Comparison of ENCODE assay signal across 13 cellular contexts in genomic region chr17:34241062-34241461, GRCh38. TPM values are rescaled to one million over a fixed set of nuclear protein-coding genes. Genes with fewer than 3 reads are reported as not detected.
DNase-seq lines count a peak whose midpoint lies in the region; TF ChIP-seq lines count a peak whose summit lies in the region.
"Had no signal": no experiment of that assay in that cellular context is flagged by ENCODE, and none has a peak within 500 bp of the region (broad histone marks: within the 10 kb centered on the region; RNA-seq: fewer than 3 reads in every experiment).

No MANE protein-coding gene starts in this region.

- H3K36me3 ChIP-seq in esophagus squamous epithelium (no peaks in the 10 kb centered on the region), mesendoderm (ENCODE audit: control insufficient read depth, insufficient read depth, low read length) (no peaks in the 10 kb centered on the region), transverse colon (no peaks in the 10 kb centered on the region)

- 6 to 16% methylated on average over 2 to 4 of the region's 4 CpGs for WGBS in esophagus squamous epithelium, 2 donors
- no CpG with 5 or more reads among the region's 4 CpGs for WGBS in mesendoderm (ENCODE audit: extremely low coverage, insufficient coverage, low lambda C conversion rate)
- WGBS in transverse colon (ENCODE audit: low coverage in 1 of 2), 2 donors, result 12 to 25% methylated on average over 3 to 4 of the region's 4 CpGs

- H3K4me3 ChIP-seq in NB4 (ENCODE audit: low read depth, low read length), result no peak overlapping the region
- H3K4me3 ChIP-seq in esophagus squamous epithelium, result no peak overlapping the region
- H3K4me3 ChIP-seq in mesendoderm (ENCODE audit: low read length), result no peak overlapping the region
- no peak overlapping the region for H3K4me3 ChIP-seq in transverse colon

- H3K27me3 ChIP-seq in esophagus squamous epithelium (peaks cover 0 to 1% (median 0%) of the 10 kb centered on the region in 4 donors), mesendoderm (ENCODE audit: insufficient read depth, low read length, poor library complexity) (no peaks in the 10 kb centered on the region), transverse colon (no peaks in the 10 kb centered on the region)

- no peak overlapping the region for H2BK5ac ChIP-seq in mesendoderm (ENCODE audit: low read length)

- no peaks in the 10 kb centered on the region for H3K79me1 ChIP-seq in mesendoderm (ENCODE audit: low read length)

- no peak overlapping the region for H3K23ac ChIP-seq in mesendoderm (ENCODE audit: low read length)

- no peak for TF ChIP-seq EP300 in transverse colon (IDR thresholded peaks at IDR 0.05; ENCODE audit: low read depth)

- H3K9ac ChIP-seq in mesendoderm (ENCODE audit: low read length), result no peak overlapping the region

- H3K27ac ChIP-seq in esophagus squamous epithelium, result peak overlapping the region in 3 of 4 donors; percentile 0 to 61 (median 49)
- no peak overlapping the region for H3K27ac ChIP-seq in mesendoderm (ENCODE audit: low read depth, low read length)
- H3K27ac ChIP-seq in transverse colon, result peak overlapping the region; percentile 1 to 42 (median 22)

- H3K4me2 ChIP-seq in mesendoderm (ENCODE audit: low read length), result no peak overlapping the region

- H4K5ac ChIP-seq in mesendoderm (ENCODE audit: low read length), result no peak overlapping the region

- no peak overlapping the region for H4K8ac ChIP-seq in mesendoderm (ENCODE audit: low read depth, low read length)

- H3K18ac ChIP-seq in mesendoderm (ENCODE audit: low read length), result no peak overlapping the region

- in situ Hi-C loops in transverse colon (cut with MboI; ENCODE audit: low pct_ligation_motif_present in 1 of 4, low pct_unique_long_range_greater_than_20kb in 1 of 4, low sequenced_read_pairs in 3 of 4), result no loop called here

- H3K4ac ChIP-seq in mesendoderm (ENCODE audit: low read depth, low read length), result no peak overlapping the region

- DNase-seq in NB4 (ENCODE audit: low read depth) (peak; percentile 60), esophagus squamous epithelium (lab: John Stamatoyannopoulos, UW) (no peak), mesendoderm (no peak), transverse colon (peak; percentile 33), NCI-H82 treated with DMSO at 0.1 percent for 48 hours (lab: John Stamatoyannopoulos, UW; ENCODE audit: unreplicated experiment) (no peak), NCI-H2171 (lab: John Stamatoyannopoulos, UW) (no peak)
- DNase-seq in activated naive CD4-positive, alpha-beta T cell (lab: John Stamatoyannopoulos, UW), result no peak
- DNase-seq: activated CD8-positive, alpha-beta memory T cell treated with anti-CD3 and anti-CD28 coated beads, Interleukin-2, amount 10 ng/mL, durations not matched to agents 7 days and 5 days; activated naive CD8-positive, alpha-beta T cell treated with anti-CD3 and anti-CD28 coated beads, Interleukin-2, amount 10 ng/mL, durations not matched to agents 7 days and 5 days; mesenchymal stem cell; NCI-H2227 treated with DMSO at 0.1 percent for 48 hours had no signal

- TF ChIP-seq CTCF in NB4 (IDR thresholded peaks at IDR 0.05; ENCODE audit: low read depth, low read length) (no peak), esophagus squamous epithelium (IDR thresholded peaks at IDR 0.05) (no peak), transverse colon (IDR thresholded peaks at IDR 0.05) (no peak)

- H3K79me2 ChIP-seq in mesendoderm (ENCODE audit: control insufficient read depth, insufficient read depth, low read length), result no peaks in the 10 kb centered on the region

- intact Hi-C loops in esophagus squamous epithelium (cut with DNase I) (no loop called here), transverse colon (cut with DNase I; ENCODE audit: low total_unique reads) (no loop called here)

- H3K56ac ChIP-seq in mesendoderm (ENCODE audit: low read length), result peak overlapping the region; percentile 38

- peak overlapping the region; percentile 28 for H2AK5ac ChIP-seq in mesendoderm (ENCODE audit: low read length)

- no peak overlapping the region for H2BK15ac ChIP-seq in mesendoderm (replicated peaks; ENCODE audit: low read depth)

- no peak for TF ChIP-seq POLR2A in NB4 (IDR thresholded peaks at IDR 0.05; ENCODE audit: extremely low read depth, insufficient read length)
- no peak for TF ChIP-seq POLR2A in esophagus squamous epithelium (IDR thresholded peaks at IDR 0.05)
- no peak for TF ChIP-seq POLR2A in transverse colon (IDR thresholded peaks at IDR 0.05)

- no peaks in the 10 kb centered on the region for H3K9me3 ChIP-seq in esophagus squamous epithelium
- no peaks in the 10 kb centered on the region for H3K9me3 ChIP-seq in transverse colon

- peaks cover 7 to 84% (median 51%) of the 10 kb centered on the region in 3 donors for H3K4me1 ChIP-seq in esophagus squamous epithelium
- peaks cover 5% of the 10 kb centered on the region for H3K4me1 ChIP-seq in mesendoderm (ENCODE audit: control insufficient read depth, low read depth, low read length)
- H3K4me1 ChIP-seq in transverse colon, result peaks cover 0 to 44% (median under 1%) of the 10 kb centered on the region in 4 donors

- no peak overlapping the region for H2BK120ac ChIP-seq in mesendoderm (ENCODE audit: low read depth, low read length)

RNA-seq across cellular contexts. Expression of gene CCL2, which starts 14.0 kb away (rescaled TPM):
- total RNA-seq in esophagus squamous epithelium, result 1 to 10 TPM; 4.0 to 7.9 (median 5.2) TPM
- 17.3 TPM for polyA plus RNA-seq in mesendoderm (2013, experiment 1 of 2)
- polyA plus RNA-seq in mesendoderm (2013, experiment 2 of 2), result 16.7 TPM
- total RNA-seq in transverse colon, result 100 to 1,000 TPM in 2 of 4 donors, 10 to 100 TPM in 1, 1 to 10 TPM in 1; 9.1 to 147 (median 77.6) TPM

RNA-seq across cellular contexts. Expression of gene CCL7, which starts 29.0 kb away (rescaled TPM):
- total RNA-seq in esophagus squamous epithelium (not detected), transverse colon (not detected)
- polyA plus RNA-seq in mesendoderm (2013, experiment 1 of 2), result not detected
- polyA plus RNA-seq in mesendoderm (2013, experiment 2 of 2), result not detected
- total RNA-seq: activated CD8-positive, alpha-beta memory T cell treated with anti-CD3 and anti-CD28 coated beads, Interleukin-2, amount 10 ng/mL, durations not matched to agents 7 days and 5 days; activated naive CD8-positive, alpha-beta T cell treated with anti-CD3 and anti-CD28 coated beads, Interleukin-2, amount 10 ng/mL, durations not matched to agents 7 days and 5 days had no signal

RNA-seq across cellular contexts. Expression of gene CCL11, which starts 44.5 kb away (rescaled TPM):
- total RNA-seq in esophagus squamous epithelium, result 1 to 10 TPM in 1 of 4 donors, under 1 TPM in 2, not detected in 1; 0.26 to 3.4 (median 0.95) TPM
- polyA plus RNA-seq in mesendoderm (2013, experiment 1 of 2), result 0.03 TPM
- polyA plus RNA-seq in mesendoderm (2013, experiment 2 of 2), result not detected
- total RNA-seq in transverse colon, result 10 to 100 TPM in 1 of 4 donors, 1 to 10 TPM in 3; 3.0 to 10.5 (median 5.8) TPM
- total RNA-seq: activated CD8-positive, alpha-beta memory T cell treated with anti-CD3 and anti-CD28 coated beads, Interleukin-2, amount 10 ng/mL, durations not matched to agents 7 days and 5 days; activated naive CD8-positive, alpha-beta T cell treated with anti-CD3 and anti-CD28 coated beads, Interleukin-2, amount 10 ng/mL, durations not matched to agents 7 days and 5 days; pulmonary artery endothelial cell; subcutaneous adipose tissue had no signal

Comparison
In these comparisons a context has a peak if more than half of its experiments do, and no peak if none do; other contexts are left out.
1. DNase-seq: peak in NB4 (single experiment) and transverse colon (single experiment); none in esophagus squamous epithelium (single experiment), mesendoderm (single experiment), NCI-H82 treated with DMSO at 0.1 percent for 48 hours (single experiment), NCI-H2171 (single experiment) and activated naive CD4-positive, alpha-beta T cell (0 of 4).